8 cellular contexts compared by ENCODE assay signal in the genomic region with DNA sequence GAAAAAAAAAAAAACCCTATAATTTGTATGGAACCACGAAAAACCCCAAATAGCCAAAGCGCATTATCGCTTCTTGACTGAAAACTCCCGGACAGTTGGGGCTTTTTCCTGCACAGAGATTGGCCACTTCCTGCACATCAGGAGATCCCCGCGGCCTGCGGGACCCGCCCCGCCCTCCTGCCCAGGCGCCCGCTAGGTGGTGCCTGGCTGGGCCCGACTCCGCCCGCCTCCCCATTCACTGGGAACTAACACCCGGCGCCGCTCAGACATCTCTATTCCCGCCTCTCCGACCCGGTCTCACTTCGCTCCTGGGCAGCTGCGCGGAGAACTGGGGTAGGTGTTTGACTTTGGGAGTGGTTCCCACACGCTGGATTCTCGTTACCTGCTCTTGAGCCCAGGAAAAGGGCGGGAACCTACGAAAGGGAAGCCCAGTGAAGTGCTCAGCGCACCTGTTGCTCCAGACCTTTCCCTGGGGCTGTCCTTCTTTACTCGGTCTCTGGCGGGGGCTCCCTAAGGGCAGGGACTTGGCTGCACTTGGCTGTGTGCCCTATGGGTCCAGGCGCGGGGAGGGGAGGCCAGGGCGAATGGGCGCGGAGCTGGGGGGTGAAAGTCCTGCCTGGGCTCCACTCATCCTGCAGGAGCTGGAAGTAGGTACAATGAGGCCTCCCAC. TPM values are rescaled to one million over a fixed set of nuclear protein-coding genes. Genes with fewer than 3 reads are reported as not detected.
DNase-seq lines count a peak whose midpoint lies in the region; ATAC-seq and TF ChIP-seq lines count a peak whose summit lies in the region.

A gene with protein sequence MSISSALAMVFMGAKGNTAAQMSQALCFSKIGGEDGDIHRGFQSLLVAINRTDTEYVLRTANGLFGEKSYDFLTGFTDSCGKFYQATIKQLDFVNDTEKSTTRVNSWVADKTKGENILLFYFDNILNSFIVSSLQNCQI (plus strand): TSS at position 234 of the 670 bp plus-strand sequence. CDS start 4,155 bp downstream, outside the sequence.

- TF ChIP-seq POLR2A in GM10847 (IDR thresholded peaks at IDR 0.05; ENCODE audit: extremely low read depth, insufficient read length) (peak; percentile 57), lower leg skin (IDR thresholded peaks at IDR 0.05) (no peak)

- WGBS in lower leg skin, 2 donors = 17% methylated on average over 31 to 34 of the region's 35 CpGs

- intact Hi-C loops in lower leg skin (cut with DNase I; ENCODE audit: low total_unique reads) = no loop called here

- H3K4me3 ChIP-seq in choroid plexus epithelial cell (ENCODE audit: low read depth, low read length) (peak within 1 kb of the TSS; percentile 65), lower leg skin (ENCODE audit: low read depth, poor library complexity, severe bottlenecking) (no peak within 1 kb of the TSS)

- TF ChIP-seq CTCF in LNCAP (IDR thresholded peaks at IDR 0.05) = 0 out of 2 replicates have a peak, but pooled peaks have one; percentile 8
- peak; percentile 48 for TF ChIP-seq CTCF in choroid plexus epithelial cell (conservative IDR thresholded peaks at IDR 0.05; ENCODE audit: low read depth, low read length)
- TF ChIP-seq CTCF in lower leg skin (IDR thresholded peaks at IDR 0.05) = no peak

- ATAC-seq in GM21723 (IDR thresholded peaks at IDR 0.05; ENCODE audit: unreplicated experiment) = peak; percentile 91

- peak; percentile 43 for DNase-seq in T-helper 9 cell
- DNase-seq in choroid plexus epithelial cell (ENCODE audit: low read depth) = peak; percentile 55
- peak; percentile 27 to 90 for DNase-seq in lower leg skin (ENCODE audit: low spot score in 2 of 2)
- DNase-seq in stimulated activated CD8-positive, alpha-beta memory T cell treated with anti-CD3 and anti-CD28 coated beads, Interleukin-4, amount 100 ng/mL, for 48 hours = peak; percentile 78
- DNase-seq in AML-193 (lab: John Stamatoyannopoulos, UW) = no peak

RNA-seq across cellular contexts. Expression of the gene that starts here (rescaled TPM):
- total RNA-seq in lower leg skin = under 1 TPM in 1 of 4 donors, not detected in 3; 0.65 TPM

Comparison
In these comparisons a context has a peak if more than half of its experiments do, and no peak if none do; other contexts are left out.
1. Peak in DNase-seq in lower leg skin; RNA of the gene not detected or under 1 TPM.
2. CTCF ChIP-seq: peak in LNCAP (single experiment) and choroid plexus epithelial cell (single experiment); none in lower leg skin (0 of 3).
3. DNase-seq: peak in T-helper 9 cell (single experiment), choroid plexus epithelial cell (single experiment) and stimulated activated CD8-positive, alpha-beta memory T cell treated with anti-CD3 and anti-CD28 coated beads, Interleukin-4, amount 100 ng/mL, for 48 hours (single experiment); none in AML-193 (0 of 2).